Comparison of ENCODE assay signal across 11 cellular contexts in the genomic region with DNA sequence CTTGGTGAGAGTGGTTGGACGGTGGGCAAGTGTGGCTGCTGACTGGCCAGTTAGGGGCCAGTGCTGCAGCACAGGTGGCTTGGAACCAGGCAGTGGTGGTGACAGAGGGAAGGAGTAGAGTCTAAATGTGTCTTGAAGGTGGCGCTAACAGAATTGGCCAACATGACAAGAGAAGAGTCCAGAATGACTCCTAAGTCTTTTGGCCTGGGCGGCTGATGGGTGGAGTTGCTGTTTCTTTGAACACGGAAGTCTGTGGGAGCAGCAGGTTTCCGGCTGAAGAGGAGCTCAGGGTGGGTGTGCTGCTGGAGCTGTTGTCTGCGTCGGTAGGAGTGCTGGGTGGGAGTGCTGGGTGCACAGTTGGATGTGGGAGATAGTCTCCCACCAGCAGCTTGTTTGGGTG. TPM values are rescaled to one million over a fixed set of nuclear protein-coding genes. Genes with fewer than 3 reads are reported as not detected.
A peak's percentile ranks its signal among the peaks of the same experiment; 100 is the strongest.
DNase-seq lines count a peak whose midpoint lies in the region; ATAC-seq and TF ChIP-seq lines count a peak whose summit lies in the region.
"Had no signal": no experiment of that assay in that cellular context is flagged by ENCODE, and none has a peak within 500 bp of the region (broad histone marks: within the 10 kb centered on the region; RNA-seq: fewer than 3 reads in every experiment).

No MANE protein-coding gene starts in this region.

- intact Hi-C loops in esophagus muscularis mucosa (cut with DNase I), result no loop called here

- H3K4me1 ChIP-seq in CD8-positive, alpha-beta memory T cell (ENCODE audit: insufficient read depth, low read length), result no peaks in the 10 kb centered on the region
- H3K4me1 ChIP-seq in esophagus muscularis mucosa, result peaks cover 34 to 45% (median 39%) of the 10 kb centered on the region in 4 donors

- peak overlapping the region; percentile 50 to 88 (median 80) for H3K27ac Mint-ChIP-seq in CD8-positive, alpha-beta memory T cell
- H3K27ac Mint-ChIP-seq in T-cell (peak overlapping the region; percentile 83 to 84), progenitor cell of endocrine pancreas (peak overlapping the region; percentile 51)

- POLR2A ChIA-PET in CD8-positive, alpha-beta memory T cell (lab: Charles Lee), result no interaction called here
- POLR2A ChIA-PET in T-cell (lab: Charles Lee), result interaction anchor here in 1 of 2 donors (0.5 kb wide), 1 partner anchor 66 kb away, joined by 3 read pairs; no protein-coding TSS in a partner anchor

- peaks cover 84% of the 10 kb centered on the region for H3K36me3 ChIP-seq in CD8-positive, alpha-beta memory T cell (ENCODE audit: insufficient read depth, low read length)
- peaks cover 47 to 100% (median 97%) of the 10 kb centered on the region in 4 donors for H3K36me3 ChIP-seq in esophagus muscularis mucosa

- CTCF ChIA-PET in CD8-positive, alpha-beta memory T cell (lab: Charles Lee), result no interaction called here
- CTCF ChIA-PET in T-cell (lab: Charles Lee), result interaction anchor here in 1 of 2 donors (0.6 kb wide), 1 partner anchor 26 kb away, joined by 3 read pairs; no protein-coding TSS in a partner anchor

- H3K4me3 Mint-ChIP-seq in CD8-positive, alpha-beta memory T cell, result peak overlapping the region in 5 of 7 donors; percentile 23 to 66 (median 45)
- H3K4me3 Mint-ChIP-seq in T-cell (peak overlapping the region in 1 of 3 donors; percentile 28), progenitor cell of endocrine pancreas (ENCODE audit: low read depth) (no peak overlapping the region)

- no peak overlapping the region for H3K27ac ChIP-seq in CD8-positive, alpha-beta memory T cell (ENCODE audit: low read depth, low read length)
- H3K27ac ChIP-seq in esophagus muscularis mucosa (replicated peaks in 1 of 4), result peak overlapping the region; percentile 54 to 69 (median 59)

- H3K9me3 ChIP-seq in CD8-positive, alpha-beta memory T cell (ENCODE audit: low read length), result no peaks in the 10 kb centered on the region
- no peaks in the 10 kb centered on the region for H3K9me3 ChIP-seq in esophagus muscularis mucosa
- H3K9me3 ChIP-seq: mucosa of descending colon had no signal

- no peaks in the 10 kb centered on the region for H3K9me3 Mint-ChIP-seq in CD8-positive, alpha-beta memory T cell
- H3K9me3 Mint-ChIP-seq in T-cell (no peaks in the 10 kb centered on the region), progenitor cell of endocrine pancreas (ENCODE audit: low read depth) (no peaks in the 10 kb centered on the region)

- no peak overlapping the region for H3K4me3 ChIP-seq in CD8-positive, alpha-beta memory T cell (ENCODE audit: low read length)
- no peak overlapping the region for H3K4me3 ChIP-seq in esophagus muscularis mucosa
- H3K4me3 ChIP-seq: mucosa of descending colon had no signal

- no peak for TF ChIP-seq CTCF in esophagus muscularis mucosa (IDR thresholded peaks at IDR 0.05)
- TF ChIP-seq CTCF in progenitor cell of endocrine pancreas (IDR thresholded peaks at IDR 0.05; ENCODE audit: unreplicated experiment), result no peak

- no peak for TF ChIP-seq EP300 in esophagus muscularis mucosa (IDR thresholded peaks at IDR 0.05)

- peaks cover 3 to 99% (median 14%) of the 10 kb centered on the region in 3 donors for H3K36me3 Mint-ChIP-seq in CD8-positive, alpha-beta memory T cell
- H3K36me3 Mint-ChIP-seq in T-cell (peaks cover 39% of the 10 kb centered on the region), progenitor cell of endocrine pancreas (ENCODE audit: insufficient read depth) (peaks cover 28% of the 10 kb centered on the region)

- DNase-seq in CD8-positive, alpha-beta memory T cell, result no peak
- DNase-seq in T-cell (no peak), esophagus muscularis mucosa (ENCODE audit: extremely low spot score) (no peak), progenitor cell of endocrine pancreas (ENCODE audit: low spot score, unreplicated experiment) (no peak), DMS153 treated with DMSO at 0.1 percent for 48 hours (lab: John Stamatoyannopoulos, UW; ENCODE audit: unreplicated experiment) (no peak), EL (no peak)
- DNase-seq: activated CD4-positive, CD25-positive, alpha-beta regulatory T cell; effector CD8-positive, alpha-beta T cell; mucosa of descending colon; NCI-H524 had no signal

- no peaks in the 10 kb centered on the region for H3K27me3 ChIP-seq in CD8-positive, alpha-beta memory T cell (ENCODE audit: insufficient read depth, low read length, poor library complexity, severe bottlenecking)
- H3K27me3 ChIP-seq in esophagus muscularis mucosa, result no peaks in the 10 kb centered on the region

- no peaks in the 10 kb centered on the region for H3K27me3 Mint-ChIP-seq in CD8-positive, alpha-beta memory T cell
- H3K27me3 Mint-ChIP-seq in T-cell, result no peaks in the 10 kb centered on the region
- no peaks in the 10 kb centered on the region for H3K27me3 Mint-ChIP-seq in progenitor cell of endocrine pancreas

- H3K4me1 Mint-ChIP-seq in CD8-positive, alpha-beta memory T cell, result peaks cover 16 to 37% (median 26%) of the 10 kb centered on the region in 3 donors
- H3K4me1 Mint-ChIP-seq in T-cell, result peaks cover 28 to 41% (median 34%) of the 10 kb centered on the region in 3 donors
- H3K4me1 Mint-ChIP-seq in progenitor cell of endocrine pancreas (ENCODE audit: low read depth), result no peaks in the 10 kb centered on the region

- no peak for ATAC-seq in T-cell (replicated peaks in 1 of 4)
- ATAC-seq in HG02759 (IDR thresholded peaks at IDR 0.05; ENCODE audit: unreplicated experiment), result no peak

- no peak for TF ChIP-seq POLR2A in esophagus muscularis mucosa (IDR thresholded peaks at IDR 0.05; ENCODE audit: low read depth)

- 64% methylated on average over 7 of the region's 7 CpGs for WGBS in esophagus muscularis mucosa

RNA-seq across cellular contexts. Expression of a gene that starts 10.1 kb away (rescaled TPM):
- total RNA-seq in CD8-positive, alpha-beta memory T cell, result 10 to 100 TPM; 35.8 to 36.4 TPM
- 1.1 TPM for polyA plus RNA-seq in CD8-positive, alpha-beta memory T cell
- total RNA-seq in T-cell (10 to 100 TPM; 40.5 to 55.5 (median 54.4) TPM), esophagus muscularis mucosa (10 to 100 TPM; 24.9 to 38.8 (median 32.4) TPM), progenitor cell of endocrine pancreas (81.1 and 84.3 TPM in 2 replicates)

RNA-seq across cellular contexts. Expression of a gene that starts 10.8 kb away (rescaled TPM):
- total RNA-seq in CD8-positive, alpha-beta memory T cell, result 100 to 1,000 TPM; 447 to 464 TPM
- polyA plus RNA-seq in CD8-positive, alpha-beta memory T cell, result 459 TPM
- total RNA-seq in T-cell (100 to 1,000 TPM; 136 to 233 (median 208) TPM), esophagus muscularis mucosa (100 to 1,000 TPM; 261 to 349 (median 304) TPM), progenitor cell of endocrine pancreas (221 and 234 TPM in 2 replicates)

RNA-seq across cellular contexts. Expression of a gene that starts 11.1 kb away (rescaled TPM):
- 10 to 100 TPM; 16.9 to 18.5 TPM for total RNA-seq in CD8-positive, alpha-beta memory T cell
- 0.86 TPM for polyA plus RNA-seq in CD8-positive, alpha-beta memory T cell
- total RNA-seq in T-cell (10 to 100 TPM; 14.6 to 23.6 (median 19.4) TPM), esophagus muscularis mucosa (10 to 100 TPM in 2 of 4 donors, 1 to 10 TPM in 2; 9.1 to 13.3 (median 10.8) TPM), progenitor cell of endocrine pancreas (29.8 and 32.0 TPM in 2 replicates)

RNA-seq across cellular contexts. Expression of a gene that starts 50.4 kb away (rescaled TPM):
- 10 to 100 TPM; 44.6 to 45.9 TPM for total RNA-seq in CD8-positive, alpha-beta memory T cell
- polyA plus RNA-seq in CD8-positive, alpha-beta memory T cell, result 19.0 TPM
- total RNA-seq in T-cell, result 10 to 100 TPM; 21.1 to 51.9 (median 44.1) TPM
- total RNA-seq in esophagus muscularis mucosa, result 10 to 100 TPM; 21.6 to 26.5 (median 26.0) TPM
- total RNA-seq in progenitor cell of endocrine pancreas, result 30.4 and 31.6 TPM in 2 replicates
